33 cellular contexts compared by ENCODE assay signal in the genomic region with DNA sequence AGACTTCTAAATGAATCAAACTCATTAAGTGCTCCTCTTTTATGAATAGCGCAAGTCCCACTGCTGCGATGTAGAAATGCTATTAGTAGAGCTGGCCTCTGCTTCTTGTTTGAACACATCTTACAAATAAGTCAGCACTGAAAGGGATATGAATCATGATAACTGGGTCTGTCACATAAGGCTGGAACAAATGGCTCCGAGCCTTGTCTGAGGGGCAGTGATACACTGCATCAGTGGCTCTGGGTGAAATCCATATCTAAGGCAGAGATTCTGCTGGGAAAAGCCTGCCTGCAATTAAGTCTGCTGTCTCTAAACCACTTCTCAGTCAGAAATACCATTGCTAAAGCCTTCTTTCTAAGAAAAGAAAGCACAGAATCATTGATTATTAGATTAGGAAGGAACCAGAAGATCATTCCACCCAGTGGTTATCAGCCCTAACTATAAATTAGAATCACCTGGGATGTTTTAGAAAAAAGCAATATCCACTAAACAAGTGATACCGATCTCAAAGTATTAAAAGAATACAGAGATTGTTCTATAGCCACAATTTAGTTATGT.
"Had no signal": no experiment of that assay in that cellular context is flagged by ENCODE, and none has a peak within 500 bp of the region (broad histone marks: within the 10 kb centered on the region; RNA-seq: fewer than 3 reads in every experiment).

No MANE protein-coding gene starts in this region.

- H3K4me3 Mint-ChIP-seq: activated B cell treated with CpG ODN at 0.5 μM for 24 hours; activated CD4-positive, alpha-beta memory T cell treated with anti-CD3 and anti-CD28 coated beads for 36 hours; activated CD4-positive, alpha-beta T cell treated with anti-CD3 and anti-CD28 coated beads, Interleukin-2, amount 10 ng/mL, durations not matched to agents 24 days and 14 days; activated CD8-positive, alpha-beta T cell treated with anti-CD3 and anti-CD28 coated beads for 36 hours; activated naive CD4-positive, alpha-beta T cell treated with anti-CD3 and anti-CD28 coated beads for 36 hours; activated naive CD8-positive, alpha-beta T cell treated with anti-CD3 and anti-CD28 coated beads for 36 hours; activated T-cell treated with anti-CD3 and anti-CD28 coated beads, Interleukin-2, amount 50 U/mL, for 4 hours; activated T-cell treated with anti-CD3 and anti-CD28 coated beads, Interleukin-2, amount 50 U/mL, for 72 hours; activated T-helper 1 cell treated with anti-CD3 and anti-CD28 coated beads, Interleukin-12 subunit alpha, Interleukin-12 subunit beta, Interleukin-2, Interleukin-4 antibody, amounts not matched to agents 30 ng/mL and 10 ng/mL and 1 ng/mL, durations not matched to agents 14 hours and 24 hours and 36 hours; activated T-helper 17 cell treated with anti-CD3 and anti-CD28 coated beads, Interleukin-2, amount 50 U/mL, for 72 hours; T-helper 1 cell treated with Interleukin-12 subunit alpha and Interleukin-12 subunit beta and Interleukin-4 antibody, amounts not matched to agents 30 μg/mL and 1 μg/mL, for 36 hours; T-helper 2 cell treated with Interferon-gamma antibody and Interleukin-4, amounts not matched to agents 5 μg/mL and 100 μg/mL, for 36 hours had no signal

- ATAC-seq: activated CD8-positive, alpha-beta T cell treated with anti-CD3 and anti-CD28 coated beads for 36 hours; activated naive CD4-positive, alpha-beta T cell treated with anti-CD3 and anti-CD28 coated beads, Interleukin-2, amount 50 U/mL, for 72 hours; activated T-cell treated with anti-CD3 and anti-CD28 coated beads, Interleukin-2, amount 50 U/mL, for 4 hours; activated T-cell treated with anti-CD3 and anti-CD28 coated beads, Interleukin-2, amount 50 U/mL, for 72 hours; activated T-helper 17 cell treated with anti-CD3 and anti-CD28 coated beads, Interleukin-2, amount 50 U/mL, for 72 hours; body of pancreas had no signal

- H3K9me3 Mint-ChIP-seq: activated B cell treated with CpG ODN at 0.5 μM for 24 hours; activated CD4-positive, alpha-beta memory T cell treated with anti-CD3 and anti-CD28 coated beads for 36 hours; activated CD4-positive, alpha-beta T cell treated with anti-CD3 and anti-CD28 coated beads, Interleukin-2, amount 10 ng/mL, durations not matched to agents 24 days and 14 days; activated CD8-positive, alpha-beta T cell treated with anti-CD3 and anti-CD28 coated beads for 36 hours; activated naive CD4-positive, alpha-beta T cell treated with anti-CD3 and anti-CD28 coated beads for 36 hours; activated naive CD4-positive, alpha-beta T cell treated with anti-CD3 and anti-CD28 coated beads, Interleukin-2, amount 50 U/mL, for 72 hours; activated naive CD8-positive, alpha-beta T cell treated with anti-CD3 and anti-CD28 coated beads for 36 hours; activated T-cell treated with anti-CD3 and anti-CD28 coated beads, Interleukin-2, amount 50 U/mL, for 4 hours; activated T-cell treated with anti-CD3 and anti-CD28 coated beads, Interleukin-2, amount 50 U/mL, for 72 hours; activated T-helper 1 cell treated with anti-CD3 and anti-CD28 coated beads, Interleukin-12 subunit alpha, Interleukin-12 subunit beta, Interleukin-2, Interleukin-4 antibody, amounts not matched to agents 30 ng/mL and 10 ng/mL and 1 ng/mL, durations not matched to agents 14 hours and 24 hours and 36 hours; activated T-helper 17 cell treated with anti-CD3 and anti-CD28 coated beads, Interleukin-2, amount 50 U/mL, for 72 hours; T-helper 1 cell treated with Interleukin-12 subunit alpha and Interleukin-12 subunit beta and Interleukin-4 antibody, amounts not matched to agents 30 μg/mL and 1 μg/mL, for 36 hours; T-helper 2 cell treated with Interferon-gamma antibody and Interleukin-4, amounts not matched to agents 5 μg/mL and 100 μg/mL, for 36 hours had no signal

- H3K36me3 Mint-ChIP-seq: activated CD4-positive, alpha-beta memory T cell treated with anti-CD3 and anti-CD28 coated beads for 36 hours; activated naive CD4-positive, alpha-beta T cell treated with anti-CD3 and anti-CD28 coated beads, Interleukin-2, amount 50 U/mL, for 72 hours; activated naive CD8-positive, alpha-beta T cell treated with anti-CD3 and anti-CD28 coated beads for 36 hours had no signal

- DNase-seq: activated B cell treated with CpG ODN at 0.5 μM for 24 hours; activated CD4-positive, alpha-beta memory T cell treated with anti-CD3 and anti-CD28 coated beads for 36 hours; activated CD4-positive, alpha-beta T cell treated with anti-CD3 and anti-CD28 coated beads for 4 hours; activated CD4-positive, alpha-beta T cell treated with anti-CD3 and anti-CD28 coated beads, Interleukin-2, amount 10 ng/mL, durations not matched to agents 24 days and 14 days; activated CD4-positive, alpha-beta T cell treated with anti-CD3 and anti-CD28 coated beads, Interleukin-2, amount 50 U/mL, for 1 hour; activated CD4-positive, alpha-beta T cell treated with anti-CD3 and anti-CD28 coated beads, Interleukin-2, amount 50 U/mL, for 4 hours; activated CD4-positive, CD25-positive, alpha-beta regulatory T cell treated with anti-CD3 and anti-CD28 coated beads, Interleukin-2, amount 50 U/mL, for 72 hours; activated CD8-positive, alpha-beta memory T cell treated with anti-CD3 and anti-CD28 coated beads, Interleukin-2, amount 50 U/mL, for 4 hours; activated CD8-positive, alpha-beta T cell treated with anti-CD3 and anti-CD28 coated beads for 36 hours; activated effector memory CD4-positive, alpha-beta T cell treated with anti-CD3 and anti-CD28 coated beads, Interleukin-2, amount 50 U/mL, for 16 hours; activated gamma-delta T cell treated with Interleukin-2 at 50 U/mL for 16 hours; activated naive CD4-positive, alpha-beta T cell; activated naive CD4-positive, alpha-beta T cell treated with anti-CD3 and anti-CD28 coated beads for 36 hours; activated naive CD4-positive, alpha-beta T cell treated with anti-CD3 and anti-CD28 coated beads, Interleukin-2, amount 50 U/mL, for 16 hours; activated naive CD8-positive, alpha-beta T cell treated with anti-CD3 and anti-CD28 coated beads for 36 hours; activated T-cell treated with anti-CD3 and anti-CD28 coated beads for 4 hours; activated T-cell treated with anti-CD3 and anti-CD28 coated beads, Interleukin-2, amount 50 U/mL, for 1 hour; activated T-cell treated with anti-CD3 and anti-CD28 coated beads, Interleukin-2, amount 50 U/mL, for 4 hours; activated T-cell treated with anti-CD3 and anti-CD28 coated beads, Interleukin-2, amount 50 U/mL, for 72 hours; adrenal gland; amniotic stem cell; aorta; body of pancreas; brain microvascular endothelial cell; central memory CD4-positive, alpha-beta T cell; T-helper 1 cell; T-helper 2 cell; T-helper 9 cell had no signal

- H3K4me1 Mint-ChIP-seq: activated B cell treated with CpG ODN at 0.5 μM for 24 hours; activated CD4-positive, alpha-beta T cell treated with anti-CD3 and anti-CD28 coated beads, Interleukin-2, amount 10 ng/mL, durations not matched to agents 24 days and 14 days; activated naive CD8-positive, alpha-beta T cell treated with anti-CD3 and anti-CD28 coated beads for 36 hours; activated T-helper 17 cell treated with anti-CD3 and anti-CD28 coated beads, Interleukin-2, amount 50 U/mL, for 72 hours had no signal

- H3K27me3 Mint-ChIP-seq: activated B cell treated with CpG ODN at 0.5 μM for 24 hours; activated CD4-positive, alpha-beta T cell treated with anti-CD3 and anti-CD28 coated beads, Interleukin-2, amount 10 ng/mL, durations not matched to agents 24 days and 14 days; activated CD8-positive, alpha-beta T cell treated with anti-CD3 and anti-CD28 coated beads for 36 hours; activated naive CD8-positive, alpha-beta T cell treated with anti-CD3 and anti-CD28 coated beads for 36 hours had no signal

- H3K27ac Mint-ChIP-seq: activated B cell treated with CpG ODN at 0.5 μM for 24 hours; activated CD4-positive, alpha-beta memory T cell treated with anti-CD3 and anti-CD28 coated beads for 36 hours; activated CD4-positive, alpha-beta T cell treated with anti-CD3 and anti-CD28 coated beads, Interleukin-2, amount 10 ng/mL, durations not matched to agents 24 days and 14 days; activated CD8-positive, alpha-beta T cell treated with anti-CD3 and anti-CD28 coated beads for 36 hours; activated naive CD4-positive, alpha-beta T cell treated with anti-CD3 and anti-CD28 coated beads for 36 hours; activated naive CD4-positive, alpha-beta T cell treated with anti-CD3 and anti-CD28 coated beads, Interleukin-2, amount 50 U/mL, for 72 hours; activated naive CD8-positive, alpha-beta T cell treated with anti-CD3 and anti-CD28 coated beads for 36 hours; activated T-helper 1 cell treated with anti-CD3 and anti-CD28 coated beads, Interleukin-12 subunit alpha, Interleukin-12 subunit beta, Interleukin-2, Interleukin-4 antibody, amounts not matched to agents 30 ng/mL and 10 ng/mL and 1 ng/mL, durations not matched to agents 14 hours and 24 hours and 36 hours; activated T-helper 17 cell treated with anti-CD3 and anti-CD28 coated beads, Interleukin-2, amount 50 U/mL, for 72 hours; T-helper 1 cell treated with Interleukin-12 subunit alpha and Interleukin-12 subunit beta and Interleukin-4 antibody, amounts not matched to agents 30 μg/mL and 1 μg/mL, for 36 hours; T-helper 2 cell treated with Interferon-gamma antibody and Interleukin-4, amounts not matched to agents 5 μg/mL and 100 μg/mL, for 36 hours had no signal
